In the genomic region with DNA sequence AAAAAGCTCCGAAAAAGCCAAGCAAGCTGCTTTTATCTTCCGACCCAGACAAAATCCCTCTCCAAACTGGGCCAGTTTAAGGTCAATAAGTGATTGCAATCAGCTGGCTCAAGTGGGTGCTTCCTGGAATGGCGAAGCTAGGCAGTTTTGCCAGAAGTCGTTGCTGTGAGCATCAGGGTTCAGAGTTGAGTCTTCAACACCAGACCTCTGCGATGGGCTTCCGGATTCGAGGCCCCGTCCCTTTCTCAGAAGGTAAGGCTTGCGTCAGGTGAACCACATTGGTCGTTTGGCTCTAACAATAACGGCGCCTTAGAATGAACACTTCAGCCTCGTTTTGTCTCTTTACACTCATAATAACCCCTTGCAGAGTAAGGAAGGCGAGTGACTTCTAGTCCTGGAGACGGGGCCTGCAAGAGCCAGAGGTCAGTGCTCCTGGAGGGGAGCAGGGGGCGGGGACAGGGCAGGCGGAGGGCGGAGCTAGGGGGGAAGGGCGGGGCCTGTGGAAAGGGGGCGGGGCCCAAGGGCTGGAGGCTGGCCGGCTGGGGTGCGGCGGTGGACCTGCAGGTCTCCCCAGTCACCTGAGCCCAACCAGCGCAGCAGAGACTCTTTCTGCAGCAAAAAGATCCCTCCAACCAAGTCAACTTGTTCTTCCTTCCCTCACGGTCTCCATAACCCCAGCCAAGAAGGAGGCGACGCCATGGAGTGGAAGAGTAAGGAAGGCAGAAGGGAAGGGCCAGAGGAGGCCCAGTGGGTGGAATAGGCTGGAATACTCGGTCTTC, we compare ENCODE assay signal across 24 cellular contexts. TPM values are rescaled to one million over a fixed set of nuclear protein-coding genes. Genes with fewer than 3 reads are reported as not detected.
DNase-seq lines count a peak whose midpoint lies in the region; ATAC-seq and TF ChIP-seq lines count a peak whose summit lies in the region.
"Had no signal": no experiment of that assay in that cellular context is flagged by ENCODE, and none has a peak within 500 bp of the region (broad histone marks: within the 10 kb centered on the region; RNA-seq: fewer than 3 reads in every experiment).

No MANE protein-coding gene starts in this region.

- POLR2A ChIA-PET in CD8-positive, alpha-beta T cell (lab: Charles Lee): no interaction called here

- no peak overlapping the region for H3K4me3 Mint-ChIP-seq in CD8-positive, alpha-beta T cell
- H3K4me3 Mint-ChIP-seq: activated CD8-positive, alpha-beta T cell treated with anti-CD3 and anti-CD28 coated beads for 36 hours; activated naive CD8-positive, alpha-beta T cell treated with anti-CD3 and anti-CD28 coated beads for 36 hours; naive B cell; T-cell had no signal

- H3K27ac ChIP-seq in cardiac muscle cell: peak overlapping the region; percentile 37
- no peak overlapping the region for H3K27ac ChIP-seq in heart left ventricle
- H3K27ac ChIP-seq in left lung: no peak overlapping the region
- no peak overlapping the region for H3K27ac ChIP-seq in vagina
- H3K27ac ChIP-seq in CD8-positive, alpha-beta T cell (ENCODE audit: low read depth, low read length): no peak overlapping the region
- H3K27ac ChIP-seq: Peyer's patch, psoas muscle, SJCRH30 had no signal

- H3K4me3 ChIP-seq in cardiac muscle cell: no peak overlapping the region
- no peak overlapping the region for H3K4me3 ChIP-seq in heart left ventricle
- no peak overlapping the region for H3K4me3 ChIP-seq in left lung
- no peak overlapping the region for H3K4me3 ChIP-seq in vagina
- H3K4me3 ChIP-seq in CD8-positive, alpha-beta T cell (ENCODE audit: low read depth, low read length): no peak overlapping the region
- H3K4me3 ChIP-seq: Peyer's patch, psoas muscle, SJCRH30 had no signal

- H3K36me3 ChIP-seq in cardiac muscle cell (no peaks in the 10 kb centered on the region), heart left ventricle (no peaks in the 10 kb centered on the region), left lung (no peaks in the 10 kb centered on the region), vagina (no peaks in the 10 kb centered on the region)
- H3K36me3 ChIP-seq in CD8-positive, alpha-beta T cell (ENCODE audit: insufficient read depth, low read length): no peaks in the 10 kb centered on the region
- H3K36me3 ChIP-seq: Peyer's patch, SJCRH30 had no signal

- no peaks in the 10 kb centered on the region for H3K9me3 Mint-ChIP-seq in CD8-positive, alpha-beta T cell
- H3K9me3 Mint-ChIP-seq: activated CD8-positive, alpha-beta T cell treated with anti-CD3 and anti-CD28 coated beads for 36 hours; activated naive CD8-positive, alpha-beta T cell treated with anti-CD3 and anti-CD28 coated beads for 36 hours; naive B cell; T-cell had no signal

- H3K4me1 ChIP-seq in cardiac muscle cell (ENCODE audit: low read depth) (peaks cover 6% of the 10 kb centered on the region), heart left ventricle (peaks cover 0 to 5% (median 0%) of the 10 kb centered on the region in 12 donors), left lung (no peaks in the 10 kb centered on the region), vagina (peaks cover 9% of the 10 kb centered on the region)
- no peaks in the 10 kb centered on the region for H3K4me1 ChIP-seq in CD8-positive, alpha-beta T cell (ENCODE audit: insufficient read depth, low read length)
- H3K4me1 ChIP-seq: Peyer's patch, psoas muscle, SJCRH30 had no signal

- TF ChIP-seq CTCF in cardiac muscle cell (IDR thresholded peaks at IDR 0.05; ENCODE audit: low read depth, low read length) (no peak), heart left ventricle (IDR thresholded peaks at IDR 0.05) (no peak), left lung (IDR thresholded peaks at IDR 0.05) (no peak), vagina (IDR thresholded peaks at IDR 0.05) (no peak)
- TF ChIP-seq CTCF in CD8-positive, alpha-beta T cell (IDR thresholded peaks at IDR 0.05): no peak

- ATAC-seq in heart left ventricle (no peak), left lung (peak; percentile 41), GM19023 (IDR thresholded peaks at IDR 0.05; ENCODE audit: unreplicated experiment) (no peak)
- no peak for ATAC-seq in CD8-positive, alpha-beta T cell
- ATAC-seq: activated CD8-positive, alpha-beta T cell treated with anti-CD3 and anti-CD28 coated beads for 36 hours; esophagus mucosa; psoas muscle; stimulated activated naive CD8-positive, alpha-beta T cell treated with anti-CD3 and anti-CD28 coated beads, Interleukin-15, Interleukin-2, amounts not matched to agents 100 U/mL and 50 U/mL, for 24 hours; T-cell had no signal

- peaks cover 5% of the 10 kb centered on the region for H3K27me3 Mint-ChIP-seq in CD8-positive, alpha-beta T cell (ENCODE audit: low read depth)

- H3K9me3 ChIP-seq in cardiac muscle cell (ENCODE audit: low read depth) (no peaks in the 10 kb centered on the region), heart left ventricle (no peaks in the 10 kb centered on the region), left lung (no peaks in the 10 kb centered on the region), vagina (no peaks in the 10 kb centered on the region)
- no peaks in the 10 kb centered on the region for H3K9me3 ChIP-seq in CD8-positive, alpha-beta T cell (ENCODE audit: low read length)
- H3K9me3 ChIP-seq: Peyer's patch, psoas muscle, SJCRH30 had no signal

- TF ChIP-seq POLR2A in heart left ventricle (IDR thresholded peaks at IDR 0.05) (no peak), vagina (IDR thresholded peaks at IDR 0.05) (no peak)

- no peaks in the 10 kb centered on the region for H3K27me3 ChIP-seq in cardiac muscle cell
- H3K27me3 ChIP-seq in heart left ventricle: no peaks in the 10 kb centered on the region
- no peaks in the 10 kb centered on the region for H3K27me3 ChIP-seq in left lung
- H3K27me3 ChIP-seq in vagina: no peaks in the 10 kb centered on the region
- no peaks in the 10 kb centered on the region for H3K27me3 ChIP-seq in CD8-positive, alpha-beta T cell (ENCODE audit: insufficient read depth, low read length)
- H3K27me3 ChIP-seq: Peyer's patch, SJCRH30 had no signal

- CTCF ChIA-PET in CD8-positive, alpha-beta T cell (lab: Charles Lee): no interaction called here

- DNase-seq in cardiac muscle cell (ENCODE audit: low read depth in 1 of 2, low spot score in 1 of 2): peak in 1 of 2 donors; percentile 28
- no peak for DNase-seq in heart left ventricle
- DNase-seq in SHP77 treated with DMSO at 0.1 percent for 48 hours (lab: John Stamatoyannopoulos, UW): peak; percentile 35
- DNase-seq in left lung: no peak
- DNase-seq in vagina (ENCODE audit: extremely low spot score in 2 of 2): peak; percentile 46 to 80
- DNase-seq in NOMO-1 (lab: John Stamatoyannopoulos, UW; ENCODE audit: unreplicated experiment in 2 of 2): no peak
- no peak for DNase-seq in CD8-positive, alpha-beta T cell
- DNase-seq: activated CD4-positive, CD25-positive, alpha-beta regulatory T cell treated with anti-CD3 and anti-CD28 coated beads, Interleukin-2, amount 50 U/mL, for 72 hours; activated CD8-positive, alpha-beta T cell treated with anti-CD3 and anti-CD28 coated beads for 36 hours; activated naive CD8-positive, alpha-beta T cell treated with anti-CD3 and anti-CD28 coated beads for 36 hours; activated T-cell treated with anti-CD3 and anti-CD28 coated beads for 4 hours; aorta; cortex of kidney; foreskin fibroblast; naive B cell; NCI-H1694; NCI-H524 treated with DMSO at 0.1 percent for 48 hours; Peyer's patch; psoas muscle; SJCRH30; stimulated activated naive CD8-positive, alpha-beta T cell treated with anti-CD3 and anti-CD28 coated beads, Interleukin-15, Interleukin-2, amounts not matched to agents 100 U/mL and 50 U/mL, for 24 hours; T-cell had no signal

- H3K4me1 Mint-ChIP-seq in CD8-positive, alpha-beta T cell (ENCODE audit: low read depth): no peaks in the 10 kb centered on the region
- H3K4me1 Mint-ChIP-seq: naive B cell, T-cell had no signal

- intact Hi-C loops in heart left ventricle (cut with DNase I) (no loop called here), left lung (cut with DNase I) (no loop called here), vagina (cut with DNase I) (no loop called here)
- intact Hi-C loops in CD8-positive, alpha-beta T cell (cut with DNase I, micrococcal nuclease): no loop called here

- 79 to 88% (median 83%) methylated on average over 27 to 28 of the region's 28 CpGs for WGBS in heart left ventricle, 4 donors

- H3K36me3 Mint-ChIP-seq in CD8-positive, alpha-beta T cell: no peaks in the 10 kb centered on the region
- H3K36me3 Mint-ChIP-seq: activated naive CD8-positive, alpha-beta T cell treated with anti-CD3 and anti-CD28 coated beads for 36 hours; naive B cell; T-cell had no signal

- H3K27ac Mint-ChIP-seq in CD8-positive, alpha-beta T cell: no peak overlapping the region
- H3K27ac Mint-ChIP-seq: activated CD8-positive, alpha-beta T cell treated with anti-CD3 and anti-CD28 coated beads for 36 hours; activated naive CD8-positive, alpha-beta T cell treated with anti-CD3 and anti-CD28 coated beads for 36 hours; naive B cell; T-cell had no signal

RNA-seq across cellular contexts. Expression of gene NFYB, which starts 34.0 kb away (rescaled TPM):
- total RNA-seq in cardiac muscle cell (86.2 and 115 TPM in 2 replicates), heart left ventricle (10 to 100 TPM; 20.3 to 58.7 (median 23.8) TPM), left lung (10 to 100 TPM; 25.0 to 29.8 TPM), vagina (32.9 TPM)
- polyA plus RNA-seq in cardiac muscle cell (150 and 189 TPM in 2 replicates), heart left ventricle (10 to 100 TPM; 21.6 to 31.3 TPM)
- 10 to 100 TPM in 1 of 2 experiments, 1 to 10 TPM in 1; 9.1 to 11.2 TPM for total RNA-seq in CD8-positive, alpha-beta T cell

RNA-seq across cellular contexts. Expression of gene TXNRD1, which starts 43.6 kb away (rescaled TPM):
- 55.5 and 74.9 TPM in 2 replicates for total RNA-seq in cardiac muscle cell
- 43.5 and 48.3 TPM in 2 replicates for polyA plus RNA-seq in cardiac muscle cell
- total RNA-seq in heart left ventricle: 100 to 1,000 TPM in 4 of 9 donors, 10 to 100 TPM in 5; 66.1 to 384 (median 90.8) TPM
- 100 to 1,000 TPM in 1 of 2 donors, 10 to 100 TPM in 1; 26.6 to 206 TPM for polyA plus RNA-seq in heart left ventricle
- total RNA-seq in left lung: 100 to 1,000 TPM; 111 to 174 TPM
- 144 TPM for total RNA-seq in vagina
- total RNA-seq in CD8-positive, alpha-beta T cell: 10 to 100 TPM; 25.1 to 33.1 TPM

Comparison
In these comparisons a context has a peak if more than half of its experiments do, and no peak if none do; other contexts are left out.
1. DNase-seq: peak in SHP77 treated with DMSO at 0.1 percent for 48 hours (single experiment) and vagina (2 of 2); none in heart left ventricle (0 of 5), left lung (0 of 2), NOMO-1 (0 of 2) and CD8-positive, alpha-beta T cell (0 of 7).